ENCODE assay signal across 11 cellular contexts in genomic region chr13:98495627-98496238, GRCh38.
DNase-seq lines count a peak whose midpoint lies in the region; ATAC-seq and TF ChIP-seq lines count a peak whose summit lies in the region.
"Had no signal": no experiment of that assay in that cellular context is flagged by ENCODE, and none has a peak within 500 bp of the region (broad histone marks: within the 10 kb centered on the region; RNA-seq: fewer than 3 reads in every experiment).

No MANE protein-coding gene starts in this region.

- H4K20me1 ChIP-seq in neural progenitor cell (ENCODE audit: low read depth), result peaks cover 85% of the 10 kb centered on the region

- peaks cover 2% of the 10 kb centered on the region for H3K9me3 Mint-ChIP-seq in neural progenitor cell
- H3K9me3 Mint-ChIP-seq: naive thymus-derived CD4-positive, alpha-beta T cell had no signal

- H3K36me3 Mint-ChIP-seq in neural progenitor cell, result peaks cover 27% of the 10 kb centered on the region

- H3K27ac Mint-ChIP-seq in neural progenitor cell, result peak overlapping the region; percentile 68

- no peak for DNase-seq in Right ventricle myocardium inferior (ENCODE audit: missing footprints)
- no peak for DNase-seq in cardiac septum (ENCODE audit: low spot score)
- peak; percentile 64 for DNase-seq in fibroblast of the aortic adventitia (ENCODE audit: low read depth)
- DNase-seq in neural progenitor cell (ENCODE audit: low spot score), result peak; percentile 48
- no peak for DNase-seq in vagina (ENCODE audit: extremely low spot score in 2 of 2)
- DNase-seq in cerebellum (ENCODE audit: low spot score), result no peak
- DNase-seq in cortex of kidney (lab: John Stamatoyannopoulos, UW), result no peak
- no peak for DNase-seq in SHP77 treated with DMSO at 0.1 percent for 48 hours (lab: John Stamatoyannopoulos, UW)
- DNase-seq: activated T-cell treated with anti-CD3 and anti-CD28 coated beads, Interleukin-2, amount 50 U/mL, for 48 hours; naive thymus-derived CD4-positive, alpha-beta T cell; NCI-H1930 had no signal

- TF ChIP-seq CTCF in fibroblast of the aortic adventitia (IDR thresholded peaks at IDR 0.05; ENCODE audit: insufficient read depth, low read length) (no peak), neural progenitor cell (IDR thresholded peaks at IDR 0.05) (no peak), vagina (IDR thresholded peaks at IDR 0.05) (no peak)

- peak overlapping the region; percentile 23 for H3K4me2 ChIP-seq in neural progenitor cell

- no peak for TF ChIP-seq POLR2A in vagina (IDR thresholded peaks at IDR 0.05)

- H2AFZ ChIP-seq in neural progenitor cell (replicated peaks), result no peak overlapping the region

- H3K36me3 ChIP-seq in neural progenitor cell (no peaks in the 10 kb centered on the region), vagina (peaks cover 0 to 5% of the 10 kb centered on the region in 2 donors)

- H3K4me1 Mint-ChIP-seq in neural progenitor cell, result peaks cover 64% of the 10 kb centered on the region

- H3K27me3 ChIP-seq in neural progenitor cell (no peaks in the 10 kb centered on the region), vagina (no peaks in the 10 kb centered on the region)

- intact Hi-C loops in Right ventricle myocardium inferior (cut with DNase I) (no loop called here), cardiac septum (cut with DNase I) (no loop called here), vagina (cut with DNase I) (loop anchor here (5.0 kb wide), 1 partner anchor 43 kb away; no protein-coding TSS in a partner anchor)

- peaks cover 2% of the 10 kb centered on the region for H3K27me3 Mint-ChIP-seq in neural progenitor cell (ENCODE audit: insufficient read depth, low read depth)
- H3K27me3 Mint-ChIP-seq: naive thymus-derived CD4-positive, alpha-beta T cell had no signal

- peaks cover 54% of the 10 kb centered on the region for H3K4me1 ChIP-seq in neural progenitor cell
- H3K4me1 ChIP-seq in vagina, result peaks cover 92% of the 10 kb centered on the region

- H3K9me3 ChIP-seq in neural progenitor cell (ENCODE audit: low read depth), result no peaks in the 10 kb centered on the region
- no peaks in the 10 kb centered on the region for H3K9me3 ChIP-seq in vagina

- H3K27ac ChIP-seq in neural progenitor cell (peak overlapping the region; percentile 72), vagina (peak overlapping the region; percentile 85)

- peaks cover 98% of the 10 kb centered on the region for H3K79me2 ChIP-seq in neural progenitor cell (ENCODE audit: low read depth)

- H3K4me3 Mint-ChIP-seq in neural progenitor cell, result no peak overlapping the region
- H3K4me3 Mint-ChIP-seq: naive thymus-derived CD4-positive, alpha-beta T cell had no signal

- no peak overlapping the region for H3K9ac ChIP-seq in neural progenitor cell

- H3F3A ChIP-seq in neural progenitor cell (ENCODE audit: low read depth), result peaks cover 35% of the 10 kb centered on the region

- H3K4me3 ChIP-seq in fibroblast of the aortic adventitia (ENCODE audit: low read depth, low read length), result peak overlapping the region; percentile 31
- no peak overlapping the region for H3K4me3 ChIP-seq in neural progenitor cell
- H3K4me3 ChIP-seq in vagina, result peak overlapping the region; percentile 6 to 14

- ATAC-seq in Right ventricle myocardium inferior, result peak; percentile 69
- ATAC-seq: naive thymus-derived CD4-positive, alpha-beta T cell had no signal

Comparison
In these comparisons a context has a peak if more than half of its experiments do, and no peak if none do; other contexts are left out.
1. DNase-seq: peak in fibroblast of the aortic adventitia (single experiment) and neural progenitor cell (single experiment); none in Right ventricle myocardium inferior (single experiment), cardiac septum (single experiment), vagina (0 of 2), cerebellum (single experiment), cortex of kidney (single experiment) and SHP77 treated with DMSO at 0.1 percent for 48 hours (single experiment).